14 cellular contexts compared by ENCODE assay signal in genomic region chr11:95682552-95682951, GRCh38.
DNase-seq lines count a peak whose midpoint lies in the region; ATAC-seq and TF ChIP-seq lines count a peak whose summit lies in the region.
"Had no signal": no experiment of that assay in that cellular context is flagged by ENCODE, and none has a peak within 500 bp of the region (broad histone marks: within the 10 kb centered on the region; RNA-seq: fewer than 3 reads in every experiment).

No MANE protein-coding gene starts in this region.

- H3K27me3 Mint-ChIP-seq in activated T-helper 2 cell treated with anti-CD3 and anti-CD28 coated beads, Interferon-gamma antibody, Interleukin-2, Interleukin-4, amounts not matched to agents 10 μg/mL and 5 μg/mL and 100 μg/mL, durations not matched to agents 14 hours and 24 hours and 36 hours (ENCODE audit: low read depth), result no peaks in the 10 kb centered on the region

- peaks cover 38% of the 10 kb centered on the region for H3K4me1 ChIP-seq in left ventricle myocardium inferior
- H3K4me1 ChIP-seq in subcutaneous abdominal adipose tissue (ENCODE audit: control insufficient read depth in 5 of 5, insufficient read depth in 5 of 5, low read length in 5 of 5), result peaks cover 0 to 21% (median 14%) of the 10 kb centered on the region in 5 donors
- H3K4me1 ChIP-seq: prostate gland had no signal

- H3K4me1 Mint-ChIP-seq in activated T-helper 2 cell treated with anti-CD3 and anti-CD28 coated beads, Interferon-gamma antibody, Interleukin-2, Interleukin-4, amounts not matched to agents 10 μg/mL and 5 μg/mL and 100 μg/mL, durations not matched to agents 14 hours and 24 hours and 36 hours (ENCODE audit: low read depth), result peaks cover 72% of the 10 kb centered on the region

- peaks cover 12% of the 10 kb centered on the region for H3K36me3 Mint-ChIP-seq in activated T-helper 2 cell treated with anti-CD3 and anti-CD28 coated beads, Interferon-gamma antibody, Interleukin-2, Interleukin-4, amounts not matched to agents 10 μg/mL and 5 μg/mL and 100 μg/mL, durations not matched to agents 14 hours and 24 hours and 36 hours (ENCODE audit: low read depth)

- no peak for TF ChIP-seq CTCF in left ventricle myocardium inferior (IDR thresholded peaks at IDR 0.05; ENCODE audit: borderline replicate concordance)

- ATAC-seq in GM21381 (IDR thresholded peaks at IDR 0.05; ENCODE audit: unreplicated experiment) (no peak), GM18858 (IDR thresholded peaks at IDR 0.05; ENCODE audit: unreplicated experiment) (no peak)

- H3K9me3 ChIP-seq in left ventricle myocardium inferior (replicated peaks) (no peaks in the 10 kb centered on the region), subcutaneous abdominal adipose tissue (ENCODE audit: control insufficient read depth in 5 of 5, low read length in 5 of 5) (no peaks in the 10 kb centered on the region)
- H3K9me3 ChIP-seq: prostate gland, upper lobe of left lung had no signal

- peaks cover 3% of the 10 kb centered on the region for H3K9me3 Mint-ChIP-seq in activated T-helper 2 cell treated with anti-CD3 and anti-CD28 coated beads, Interferon-gamma antibody, Interleukin-2, Interleukin-4, amounts not matched to agents 10 μg/mL and 5 μg/mL and 100 μg/mL, durations not matched to agents 14 hours and 24 hours and 36 hours

- DNase-seq in stimulated activated CD4-positive, alpha-beta T cell treated with anti-CD3 and anti-CD28 coated beads, Interleukin-1b, Interleukin-23, amount 100 ng/mL, for 48 hours, result peak; percentile 48
- no peak for DNase-seq in stimulated activated CD4-positive, alpha-beta T cell treated with anti-CD3 and anti-CD28 coated beads, Interleukin-4, amount 100 ng/mL, for 1 hour
- no peak for DNase-seq in activated T-helper 2 cell treated with anti-CD3 and anti-CD28 coated beads, Interferon-gamma antibody, Interleukin-2, Interleukin-4, amounts not matched to agents 10 μg/mL and 5 μg/mL and 100 μg/mL, durations not matched to agents 14 hours and 24 hours and 36 hours (ENCODE audit: low spot score)
- DNase-seq in left ventricle myocardium inferior (no peak), SKM-1 (lab: John Stamatoyannopoulos, UW; ENCODE audit: unreplicated experiment) (no peak)
- DNase-seq: NCI-H510A, SHP77 treated with DMSO at 0.1 percent for 48 hours, upper lobe of left lung had no signal

- H3K4me3 ChIP-seq in left ventricle myocardium inferior (no peak overlapping the region), subcutaneous abdominal adipose tissue (ENCODE audit: low read depth in 1 of 5, low read length in 5 of 5) (no peak overlapping the region)
- H3K4me3 ChIP-seq: lung, prostate gland, upper lobe of left lung had no signal

- H3K9ac ChIP-seq in subcutaneous abdominal adipose tissue (ENCODE audit: low read length in 5 of 5), result no peak overlapping the region

- H3K27ac ChIP-seq in left ventricle myocardium inferior (replicated peaks), result peak overlapping the region; percentile 68
- peak overlapping the region; percentile 21 for H3K27ac ChIP-seq in subcutaneous abdominal adipose tissue (ENCODE audit: low read depth, low read length)
- H3K27ac ChIP-seq: C4-2B, prostate gland, upper lobe of left lung had no signal

- H3K27ac Mint-ChIP-seq in activated T-helper 2 cell treated with anti-CD3 and anti-CD28 coated beads, Interferon-gamma antibody, Interleukin-2, Interleukin-4, amounts not matched to agents 10 μg/mL and 5 μg/mL and 100 μg/mL, durations not matched to agents 14 hours and 24 hours and 36 hours, result peak overlapping the region; percentile 88

- H3K27me3 ChIP-seq in left ventricle myocardium inferior (ENCODE audit: low read depth) (no peaks in the 10 kb centered on the region), subcutaneous abdominal adipose tissue (ENCODE audit: control insufficient read depth in 5 of 5, insufficient read depth in 4 of 5, low read length in 5 of 5) (no peaks in the 10 kb centered on the region)
- H3K27me3 ChIP-seq: upper lobe of left lung had no signal

- intact Hi-C loops in activated T-helper 2 cell treated with anti-CD3 and anti-CD28 coated beads, Interferon-gamma antibody, Interleukin-2, Interleukin-4, amounts not matched to agents 10 μg/mL and 5 μg/mL and 100 μg/mL, durations not matched to agents 14 hours and 24 hours and 36 hours (cut with micrococcal nuclease), result loop anchor here (1.0 to 5.0 kb wide), 4 partner anchors 18 to 345 kb away; no protein-coding TSS in a partner anchor
- intact Hi-C loops in left ventricle myocardium inferior (cut with micrococcal nuclease), result no loop called here

- H3K36me3 ChIP-seq in left ventricle myocardium inferior, result no peaks in the 10 kb centered on the region
- H3K36me3 ChIP-seq in subcutaneous abdominal adipose tissue (ENCODE audit: control insufficient read depth in 5 of 5, insufficient read depth in 5 of 5, low read length in 5 of 5), result no peaks in the 10 kb centered on the region
- H3K36me3 ChIP-seq: prostate gland, upper lobe of left lung had no signal

- H3K4me3 Mint-ChIP-seq in activated T-helper 2 cell treated with anti-CD3 and anti-CD28 coated beads, Interferon-gamma antibody, Interleukin-2, Interleukin-4, amounts not matched to agents 10 μg/mL and 5 μg/mL and 100 μg/mL, durations not matched to agents 14 hours and 24 hours and 36 hours (ENCODE audit: low read depth), result no peak overlapping the region
